Comparison of ENCODE assay signal across 1 cellular context in the genomic region with DNA sequence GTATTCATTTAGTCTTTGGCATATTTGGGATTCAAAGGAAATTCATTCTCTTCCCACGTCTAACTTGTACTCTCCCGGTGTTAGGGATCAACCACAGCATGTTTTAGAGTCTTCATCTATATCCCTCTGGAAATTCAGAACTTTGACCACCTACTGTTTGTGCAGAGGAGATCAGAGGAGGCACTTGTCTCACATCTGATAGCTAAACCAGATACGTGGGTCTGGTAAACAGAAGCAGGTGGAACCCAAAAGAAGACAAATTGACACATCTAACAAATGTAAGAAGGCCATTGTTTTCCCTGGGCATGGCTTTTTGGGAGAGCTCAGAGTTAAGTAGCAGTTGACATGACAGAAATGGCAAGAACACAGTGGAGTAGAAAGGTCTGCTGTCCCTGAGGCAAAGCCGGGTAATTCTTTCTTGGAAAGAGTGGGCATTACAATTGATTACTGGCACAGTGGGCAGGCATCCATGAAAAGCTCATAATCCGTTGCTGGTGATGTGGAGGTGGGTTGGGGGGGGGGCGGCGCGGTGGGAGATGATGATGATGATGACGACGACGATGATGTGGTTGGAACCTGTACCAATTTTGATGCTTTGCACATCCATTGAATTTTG.
A peak's percentile ranks its signal among the peaks of the same experiment; 100 is the strongest.
TF ChIP-seq lines count a peak whose summit lies in the region.

No MANE protein-coding gene starts in this region.

TF ChIP-seq in HepG2, 621 proteins besides CTCF, POLR2A, EP300 and RAD21 (continued from another document and continues in another):
- TF ChIP-seq HNF1A (IDR thresholded peaks at IDR 0.05; ENCODE audit: low read depth) (peak; percentile 65; the same call in 1 of the 2 replicates), HNF1A (CRISPR knock-in tag; IDR thresholded peaks at IDR 0.05; ENCODE audit: borderline replicate concordance) (peak; percentile 85), MTF1 (CRISPR knock-in tag; IDR thresholded peaks at IDR 0.05) (no peak), SOX13 (IDR thresholded peaks at IDR 0.05) (peak; percentile 95), SOX13 (CRISPR knock-in tag; conservative IDR thresholded peaks at IDR 0.05 in 1 of 2, IDR thresholded peaks at IDR 0.05 in 1 of 2) (peak in 1 of 2 experiments; percentile 99; a peak in 2 of 4 replicates), ZNF644 (CRISPR knock-in tag; IDR thresholded peaks at IDR 0.05; ENCODE audit: low read depth) (peak; percentile 77), YEATS2 (CRISPR knock-in tag; IDR thresholded peaks at IDR 0.05; ENCODE audit: borderline replicate concordance) (no peak), MIER3 (CRISPR knock-in tag; IDR thresholded peaks at IDR 0.05; ENCODE audit: borderline replicate concordance) (peak; percentile 70; the same call in 1 of the 2 replicates), SP2 (CRISPR knock-in tag; IDR thresholded peaks at IDR 0.05) (no peak), ZNF703 (CRISPR knock-in tag; IDR thresholded peaks at IDR 0.05; ENCODE audit: borderline replicate concordance) (no peak), RFXANK (CRISPR knock-in tag; IDR thresholded peaks at IDR 0.05) (no peak), ZNF282 (IDR thresholded peaks at IDR 0.05; ENCODE audit: partially characterized antibody) (no peak), TSC22D2 (CRISPR knock-in tag; IDR thresholded peaks at IDR 0.05; ENCODE audit: borderline replicate concordance) (no peak), RXRB (CRISPR knock-in tag; IDR thresholded peaks at IDR 0.05; ENCODE audit: borderline replicate concordance) (peak; percentile 89), ZNF12 (CRISPR knock-in tag; IDR thresholded peaks at IDR 0.05) (peak; percentile 54; the same call in 1 of the 2 replicates), ZNF660 (CRISPR knock-in tag; IDR thresholded peaks at IDR 0.05; ENCODE audit: borderline replicate concordance, low read depth) (no peak), RORA (CRISPR knock-in tag; IDR thresholded peaks at IDR 0.05) (no peak), MZF1 (CRISPR knock-in tag; IDR thresholded peaks at IDR 0.05; ENCODE audit: borderline replicate concordance) (no peak), ZNF468 (CRISPR knock-in tag; IDR thresholded peaks at IDR 0.05) (no peak), JARID2 (CRISPR knock-in tag; IDR thresholded peaks at IDR 0.05; ENCODE audit: insufficient replicate concordance) (no peak), NR2F2 (IDR thresholded peaks at IDR 0.05; ENCODE audit: borderline replicate concordance, low read depth) (peak; percentile 74; the same call in 1 of the 2 replicates), KDM3A (CRISPR knock-in tag; IDR thresholded peaks at IDR 0.05; ENCODE audit: low read depth) (0 out of 2 replicates have a peak, but pooled peaks have one; percentile 70), TCF12 (IDR thresholded peaks at IDR 0.05) (no peak), TCF12 (CRISPR knock-in tag; IDR thresholded peaks at IDR 0.05) (0 out of 2 replicates have a peak, but pooled peaks have one; percentile 49), KLF13 (CRISPR knock-in tag; IDR thresholded peaks at IDR 0.05) (no peak), SNRNP70 (IDR thresholded peaks at IDR 0.05; ENCODE audit: low read depth, low read length) (no peak)
- TF ChIP-seq, protein P1, sequence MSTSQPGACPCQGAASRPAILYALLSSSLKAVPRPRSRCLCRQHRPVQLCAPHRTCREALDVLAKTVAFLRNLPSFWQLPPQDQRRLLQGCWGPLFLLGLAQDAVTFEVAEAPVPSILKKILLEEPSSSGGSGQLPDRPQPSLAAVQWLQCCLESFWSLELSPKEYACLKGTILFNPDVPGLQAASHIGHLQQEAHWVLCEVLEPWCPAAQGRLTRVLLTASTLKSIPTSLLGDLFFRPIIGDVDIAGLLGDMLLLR (CRISPR knock-in tag; IDR thresholded peaks at IDR 0.05) = no peak
- TF ChIP-seq, protein P2, sequence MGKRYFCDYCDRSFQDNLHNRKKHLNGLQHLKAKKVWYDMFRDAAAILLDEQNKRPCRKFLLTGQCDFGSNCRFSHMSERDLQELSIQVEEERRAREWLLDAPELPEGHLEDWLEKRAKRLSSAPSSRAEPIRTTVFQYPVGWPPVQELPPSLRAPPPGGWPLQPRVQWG (CRISPR knock-in tag; IDR thresholded peaks at IDR 0.05; ENCODE audit: borderline replicate concordance, low read depth) = no peak
- TF ChIP-seq, protein P3, sequence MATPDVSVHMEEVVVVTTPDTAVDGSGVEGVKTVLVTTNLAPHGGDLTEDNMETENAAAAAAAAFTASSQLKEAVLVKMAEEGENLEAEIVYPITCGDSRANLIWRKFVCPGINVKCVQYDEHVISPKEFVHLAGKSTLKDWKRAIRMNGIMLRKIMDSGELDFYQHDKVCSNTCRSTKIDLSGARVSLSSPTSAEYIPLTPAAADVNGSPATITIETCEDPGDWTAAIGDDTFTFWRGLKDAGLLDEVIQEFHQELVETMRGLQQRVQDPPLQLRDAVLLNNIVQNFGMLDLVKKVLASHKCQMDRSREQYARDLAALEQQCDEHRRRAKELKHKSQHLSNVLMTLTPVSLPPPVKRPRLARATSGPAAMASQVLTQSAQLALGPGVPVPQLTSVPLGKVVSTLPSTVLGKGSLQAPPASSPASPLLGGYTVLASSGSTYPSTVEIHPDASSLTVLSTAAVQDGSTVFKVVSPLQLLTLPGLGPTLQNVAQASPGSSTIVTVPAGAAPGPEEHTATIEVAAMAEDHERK (CRISPR knock-in tag; IDR thresholded peaks at IDR 0.05; ENCODE audit: low read depth) = no peak
- TF ChIP-seq, protein P4, sequence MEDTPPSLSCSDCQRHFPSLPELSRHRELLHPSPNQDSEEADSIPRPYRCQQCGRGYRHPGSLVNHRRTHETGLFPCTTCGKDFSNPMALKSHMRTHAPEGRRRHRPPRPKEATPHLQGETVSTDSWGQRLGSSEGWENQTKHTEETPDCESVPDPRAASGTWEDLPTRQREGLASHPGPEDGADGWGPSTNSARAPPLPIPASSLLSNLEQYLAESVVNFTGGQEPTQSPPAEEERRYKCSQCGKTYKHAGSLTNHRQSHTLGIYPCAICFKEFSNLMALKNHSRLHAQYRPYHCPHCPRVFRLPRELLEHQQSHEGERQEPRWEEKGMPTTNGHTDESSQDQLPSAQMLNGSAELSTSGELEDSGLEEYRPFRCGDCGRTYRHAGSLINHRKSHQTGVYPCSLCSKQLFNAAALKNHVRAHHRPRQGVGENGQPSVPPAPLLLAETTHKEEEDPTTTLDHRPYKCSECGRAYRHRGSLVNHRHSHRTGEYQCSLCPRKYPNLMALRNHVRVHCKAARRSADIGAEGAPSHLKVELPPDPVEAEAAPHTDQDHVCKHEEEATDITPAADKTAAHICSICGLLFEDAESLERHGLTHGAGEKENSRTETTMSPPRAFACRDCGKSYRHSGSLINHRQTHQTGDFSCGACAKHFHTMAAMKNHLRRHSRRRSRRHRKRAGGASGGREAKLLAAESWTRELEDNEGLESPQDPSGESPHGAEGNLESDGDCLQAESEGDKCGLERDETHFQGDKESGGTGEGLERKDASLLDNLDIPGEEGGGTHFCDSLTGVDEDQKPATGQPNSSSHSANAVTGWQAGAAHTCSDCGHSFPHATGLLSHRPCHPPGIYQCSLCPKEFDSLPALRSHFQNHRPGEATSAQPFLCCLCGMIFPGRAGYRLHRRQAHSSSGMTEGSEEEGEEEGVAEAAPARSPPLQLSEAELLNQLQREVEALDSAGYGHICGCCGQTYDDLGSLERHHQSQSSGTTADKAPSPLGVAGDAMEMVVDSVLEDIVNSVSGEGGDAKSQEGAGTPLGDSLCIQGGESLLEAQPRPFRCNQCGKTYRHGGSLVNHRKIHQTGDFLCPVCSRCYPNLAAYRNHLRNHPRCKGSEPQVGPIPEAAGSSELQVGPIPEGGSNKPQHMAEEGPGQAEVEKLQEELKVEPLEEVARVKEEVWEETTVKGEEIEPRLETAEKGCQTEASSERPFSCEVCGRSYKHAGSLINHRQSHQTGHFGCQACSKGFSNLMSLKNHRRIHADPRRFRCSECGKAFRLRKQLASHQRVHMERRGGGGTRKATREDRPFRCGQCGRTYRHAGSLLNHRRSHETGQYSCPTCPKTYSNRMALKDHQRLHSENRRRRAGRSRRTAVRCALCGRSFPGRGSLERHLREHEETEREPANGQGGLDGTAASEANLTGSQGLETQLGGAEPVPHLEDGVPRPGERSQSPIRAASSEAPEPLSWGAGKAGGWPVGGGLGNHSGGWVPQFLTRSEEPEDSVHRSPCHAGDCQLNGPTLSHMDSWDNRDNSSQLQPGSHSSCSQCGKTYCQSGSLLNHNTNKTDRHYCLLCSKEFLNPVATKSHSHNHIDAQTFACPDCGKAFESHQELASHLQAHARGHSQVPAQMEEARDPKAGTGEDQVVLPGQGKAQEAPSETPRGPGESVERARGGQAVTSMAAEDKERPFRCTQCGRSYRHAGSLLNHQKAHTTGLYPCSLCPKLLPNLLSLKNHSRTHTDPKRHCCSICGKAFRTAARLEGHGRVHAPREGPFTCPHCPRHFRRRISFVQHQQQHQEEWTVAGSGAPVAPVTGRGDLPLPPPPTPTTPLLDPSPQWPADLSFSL (CRISPR knock-in tag; IDR thresholded peaks at IDR 0.05) = peak; percentile 51; the same call in 1 of the 2 replicates
- TF ChIP-seq, protein P5, sequence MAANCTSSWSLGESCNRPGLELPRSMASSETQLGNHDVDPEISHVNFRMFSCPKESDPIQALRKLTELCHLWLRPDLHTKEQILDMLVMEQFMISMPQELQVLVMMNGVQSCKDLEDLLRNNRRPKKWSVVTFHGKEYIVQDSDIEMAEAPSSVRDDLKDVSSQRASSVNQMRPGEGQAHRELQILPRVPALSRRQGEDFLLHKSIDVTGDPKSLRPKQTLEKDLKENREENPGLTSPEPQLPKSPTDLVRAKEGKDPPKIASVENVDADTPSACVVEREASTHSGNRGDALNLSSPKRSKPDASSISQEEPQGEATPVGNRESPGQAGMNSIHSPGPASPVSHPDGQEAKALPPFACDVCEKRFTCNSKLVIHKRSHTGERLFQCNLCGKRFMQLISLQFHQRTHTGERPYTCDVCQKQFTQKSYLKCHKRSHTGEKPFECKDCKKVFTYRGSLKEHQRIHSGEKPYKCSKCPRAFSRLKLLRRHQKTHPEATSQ (CRISPR knock-in tag; IDR thresholded peaks at IDR 0.05; ENCODE audit: borderline replicate concordance) = no peak
- TF ChIP-seq, protein P6, sequence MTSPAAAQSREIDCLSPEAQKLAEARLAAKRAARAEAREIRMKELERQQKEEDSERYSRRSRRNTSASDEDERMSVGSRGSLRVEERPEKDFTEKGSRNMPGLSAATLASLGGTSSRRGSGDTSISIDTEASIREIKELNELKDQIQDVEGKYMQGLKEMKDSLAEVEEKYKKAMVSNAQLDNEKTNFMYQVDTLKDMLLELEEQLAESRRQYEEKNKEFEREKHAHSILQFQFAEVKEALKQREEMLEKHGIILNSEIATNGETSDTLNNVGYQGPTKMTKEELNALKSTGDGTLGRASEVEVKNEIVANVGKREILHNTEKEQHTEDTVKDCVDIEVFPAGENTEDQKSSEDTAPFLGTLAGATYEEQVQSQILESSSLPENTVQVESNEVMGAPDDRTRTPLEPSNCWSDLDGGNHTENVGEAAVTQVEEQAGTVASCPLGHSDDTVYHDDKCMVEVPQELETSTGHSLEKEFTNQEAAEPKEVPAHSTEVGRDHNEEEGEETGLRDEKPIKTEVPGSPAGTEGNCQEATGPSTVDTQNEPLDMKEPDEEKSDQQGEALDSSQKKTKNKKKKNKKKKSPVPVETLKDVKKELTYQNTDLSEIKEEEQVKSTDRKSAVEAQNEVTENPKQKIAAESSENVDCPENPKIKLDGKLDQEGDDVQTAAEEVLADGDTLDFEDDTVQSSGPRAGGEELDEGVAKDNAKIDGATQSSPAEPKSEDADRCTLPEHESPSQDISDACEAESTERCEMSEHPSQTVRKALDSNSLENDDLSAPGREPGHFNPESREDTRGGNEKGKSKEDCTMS (CRISPR knock-in tag; conservative IDR thresholded peaks at IDR 0.05) = no peak
- TF ChIP-seq, protein P7, sequence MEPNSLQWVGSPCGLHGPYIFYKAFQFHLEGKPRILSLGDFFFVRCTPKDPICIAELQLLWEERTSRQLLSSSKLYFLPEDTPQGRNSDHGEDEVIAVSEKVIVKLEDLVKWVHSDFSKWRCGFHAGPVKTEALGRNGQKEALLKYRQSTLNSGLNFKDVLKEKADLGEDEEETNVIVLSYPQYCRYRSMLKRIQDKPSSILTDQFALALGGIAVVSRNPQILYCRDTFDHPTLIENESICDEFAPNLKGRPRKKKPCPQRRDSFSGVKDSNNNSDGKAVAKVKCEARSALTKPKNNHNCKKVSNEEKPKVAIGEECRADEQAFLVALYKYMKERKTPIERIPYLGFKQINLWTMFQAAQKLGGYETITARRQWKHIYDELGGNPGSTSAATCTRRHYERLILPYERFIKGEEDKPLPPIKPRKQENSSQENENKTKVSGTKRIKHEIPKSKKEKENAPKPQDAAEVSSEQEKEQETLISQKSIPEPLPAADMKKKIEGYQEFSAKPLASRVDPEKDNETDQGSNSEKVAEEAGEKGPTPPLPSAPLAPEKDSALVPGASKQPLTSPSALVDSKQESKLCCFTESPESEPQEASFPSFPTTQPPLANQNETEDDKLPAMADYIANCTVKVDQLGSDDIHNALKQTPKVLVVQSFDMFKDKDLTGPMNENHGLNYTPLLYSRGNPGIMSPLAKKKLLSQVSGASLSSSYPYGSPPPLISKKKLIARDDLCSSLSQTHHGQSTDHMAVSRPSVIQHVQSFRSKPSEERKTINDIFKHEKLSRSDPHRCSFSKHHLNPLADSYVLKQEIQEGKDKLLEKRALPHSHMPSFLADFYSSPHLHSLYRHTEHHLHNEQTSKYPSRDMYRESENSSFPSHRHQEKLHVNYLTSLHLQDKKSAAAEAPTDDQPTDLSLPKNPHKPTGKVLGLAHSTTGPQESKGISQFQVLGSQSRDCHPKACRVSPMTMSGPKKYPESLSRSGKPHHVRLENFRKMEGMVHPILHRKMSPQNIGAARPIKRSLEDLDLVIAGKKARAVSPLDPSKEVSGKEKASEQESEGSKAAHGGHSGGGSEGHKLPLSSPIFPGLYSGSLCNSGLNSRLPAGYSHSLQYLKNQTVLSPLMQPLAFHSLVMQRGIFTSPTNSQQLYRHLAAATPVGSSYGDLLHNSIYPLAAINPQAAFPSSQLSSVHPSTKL (CRISPR knock-in tag; IDR thresholded peaks at IDR 0.05) = peak; percentile 99
